Comparison of ENCODE assay signal across 8 cellular contexts in the genomic region with DNA sequence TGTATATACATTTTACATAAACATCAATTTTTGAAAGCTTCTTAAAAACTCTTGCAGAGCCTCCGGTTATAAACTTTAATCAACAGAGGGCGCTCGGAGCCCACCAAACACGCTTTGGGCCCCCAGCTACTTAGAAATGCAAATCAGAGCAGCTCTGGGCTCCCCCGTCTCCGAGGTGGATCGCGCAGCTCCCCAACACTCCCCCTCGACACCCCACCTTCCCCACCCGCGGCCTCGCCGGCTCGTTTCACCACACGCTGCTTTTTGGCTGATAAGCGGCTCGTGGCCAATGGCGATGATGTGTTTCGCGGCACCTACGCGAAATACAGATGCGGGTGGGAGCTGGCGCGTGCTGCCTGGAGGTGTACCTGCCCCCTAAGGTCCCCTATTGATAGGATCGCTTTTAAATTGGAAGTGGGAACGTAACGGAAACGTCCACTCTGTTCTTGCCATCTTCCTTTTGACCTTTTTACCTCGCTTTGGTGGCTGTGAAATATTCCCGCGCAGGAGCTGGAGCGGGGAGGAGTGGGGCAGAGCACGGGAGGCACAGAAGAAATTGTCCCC. TPM values are rescaled to one million over a fixed set of nuclear protein-coding genes. Genes with fewer than 3 reads are reported as not detected.
A peak's percentile ranks its signal among the peaks of the same experiment; 100 is the strongest.
DNase-seq lines count a peak whose midpoint lies in the region; ATAC-seq and TF ChIP-seq lines count a peak whose summit lies in the region.

No MANE protein-coding gene starts in this region.

- H4K20me1 ChIP-seq in OCI-LY1 (ENCODE audit: insufficient read depth, low read length) = no peaks in the 10 kb centered on the region

- H3K27me3 ChIP-seq in OCI-LY1 (ENCODE audit: insufficient read depth, low read length) (peaks cover 9% of the 10 kb centered on the region; the same call in 1 of the 2 replicates), mucosa of rectum (ENCODE audit: control insufficient read depth in 2 of 2, insufficient read depth in 2 of 2, low read length in 2 of 2) (peaks cover 36 to 62% of the 10 kb centered on the region in 2 donors)

- DNase-seq in DMS153 treated with DMSO at 0.1 percent for 48 hours (lab: John Stamatoyannopoulos, UW; ENCODE audit: unreplicated experiment) = peak; percentile 76
- DNase-seq in HT1080 (ENCODE audit: low read depth) = peak; percentile 76
- DNase-seq in activated CD8-positive, alpha-beta memory T cell treated with anti-CD3 and anti-CD28 coated beads, Interleukin-2, amount 50 U/mL, for 48 hours = peak; percentile 77
- DNase-seq in epithelial cell of proximal tubule (ENCODE audit: low read depth) = no peak
- peak; percentile 71 for DNase-seq in stimulated activated CD8-positive, alpha-beta memory T cell treated with anti-CD3 and anti-CD28 coated beads, Interleukin-4, amount 100 ng/mL, for 48 hours

- no peaks in the 10 kb centered on the region for H3K79me2 ChIP-seq in OCI-LY1 (ENCODE audit: insufficient read depth, low read length)

- H3K27ac ChIP-seq in OCI-LY1 (ENCODE audit: low read depth, low read length, poor library complexity, severe bottlenecking) (no peak overlapping the region), mucosa of rectum (ENCODE audit: low read depth in 2 of 2, low read length in 2 of 2) (no peak overlapping the region)

- H3K4me3 ChIP-seq in OCI-LY1 (ENCODE audit: low read depth, low read length, poor library complexity, severe bottlenecking) (peak overlapping the region; percentile 51), epithelial cell of proximal tubule (ENCODE audit: low read depth, low read length) (peak overlapping the region; percentile 91), mucosa of rectum (ENCODE audit: low read length in 2 of 2) (peak overlapping the region; percentile 45 to 51)

- H3K9ac ChIP-seq in OCI-LY1 (ENCODE audit: low read length) (no peak overlapping the region), mucosa of rectum (ENCODE audit: low read depth in 1 of 2, low read length in 2 of 2) (no peak overlapping the region)

- no peaks in the 10 kb centered on the region for H3K36me3 ChIP-seq in OCI-LY1 (ENCODE audit: insufficient read depth, low read length)
- H3K36me3 ChIP-seq in mucosa of rectum (ENCODE audit: control insufficient read depth in 2 of 2, insufficient read depth in 2 of 2, low read length in 2 of 2) = no peaks in the 10 kb centered on the region

- no peak for ATAC-seq in GM21528 (IDR thresholded peaks at IDR 0.05; ENCODE audit: low FRiP score, unreplicated experiment)

- H3K4me1 ChIP-seq in OCI-LY1 (ENCODE audit: insufficient read depth, low read length, severe bottlenecking) (peaks cover 7% of the 10 kb centered on the region), mucosa of rectum (ENCODE audit: control insufficient read depth in 2 of 2, insufficient read depth in 2 of 2, low read length in 2 of 2) (peaks cover 27 to 30% of the 10 kb centered on the region in 2 donors)

- no peaks in the 10 kb centered on the region for H3K9me3 ChIP-seq in OCI-LY1 (ENCODE audit: low read length)
- H3K9me3 ChIP-seq in mucosa of rectum (ENCODE audit: control insufficient read depth in 2 of 2, low read length in 2 of 2) = no peaks in the 10 kb centered on the region

- no peaks in the 10 kb centered on the region for H3F3A ChIP-seq in OCI-LY1 (ENCODE audit: insufficient read depth, low read length)

- peak overlapping the region; percentile 70 for H3K4me2 ChIP-seq in OCI-LY1 (ENCODE audit: low read length)

- H2AFZ ChIP-seq in OCI-LY1 (ENCODE audit: low read length) = no peak overlapping the region

- no peaks in the 10 kb centered on the region for H3K9me2 ChIP-seq in OCI-LY1 (ENCODE audit: low read depth, low read length)

- peak; percentile 80 for TF ChIP-seq CTCF in OCI-LY1 (IDR thresholded peaks at IDR 0.05; ENCODE audit: low read length)
- TF ChIP-seq CTCF in epithelial cell of proximal tubule (conservative IDR thresholded peaks at IDR 0.05; ENCODE audit: low read depth, low read length) = peak; percentile 76

RNA-seq across cellular contexts. Expression of gene KIF26B, which starts 1.6 kb away (rescaled TPM):
- 0.90 and 1.1 TPM in 2 replicates for total RNA-seq in HT1080 (2014; rRNA removed; shearing (Covaris generic))
- 0.26 and 0.34 TPM in 2 replicates for polyA plus RNA-seq in HT1080 (2015; cell fraction: cytosol; rRNA removed)
- 0.39 and 0.79 TPM in 2 replicates for polyA plus RNA-seq in HT1080 (2015; cell fraction: nucleus; rRNA removed)
- total RNA-seq in epithelial cell of proximal tubule = 2.8 and 2.9 TPM in 2 replicates
